In genomic region chr2:223087466-223087865, GRCh38 we compare ENCODE assay signal across 32 cellular contexts. TPM values are rescaled to one million over a fixed set of nuclear protein-coding genes. Genes with fewer than 3 reads are reported as not detected.
"Had no signal": no experiment of that assay in that cellular context is flagged by ENCODE, and none has a peak within 500 bp of the region (broad histone marks: within the 10 kb centered on the region; RNA-seq: fewer than 3 reads in every experiment).

No MANE protein-coding gene starts in this region.

- H3K36me3 ChIP-seq: neural progenitor cell, ovary, right lobe of liver, spleen, suprapubic skin, tibial artery, transverse colon, upper lobe of right lung, uterus had no signal

- H3K27me3 Mint-ChIP-seq: stimulated activated memory B cell treated with anti-CD40 and anti-IgM and Interleukin-4, amounts not matched to agents 10 μg/mL and 1 μg/mL and 100 μg/mL, for 72 hours had no signal

- H3K4me3 Mint-ChIP-seq: natural killer cell; nephron; neural progenitor cell; stimulated activated memory B cell treated with anti-CD40 and anti-IgM and Interleukin-4, amounts not matched to agents 10 μg/mL and 1 μg/mL and 100 μg/mL, for 72 hours; stimulated activated naive CD8-positive, alpha-beta T cell treated with anti-CD3 and anti-CD28 coated beads, Interleukin-15, amount 100 ng/mL, for 72 hours; type B pancreatic cell had no signal

- H3K9me3 Mint-ChIP-seq: nephron; stimulated activated memory B cell treated with anti-CD40 and anti-IgM and Interleukin-4, amounts not matched to agents 10 μg/mL and 1 μg/mL and 100 μg/mL, for 72 hours; stimulated activated naive CD8-positive, alpha-beta T cell treated with anti-CD3 and anti-CD28 coated beads, Interleukin-15, amount 100 ng/mL, for 72 hours had no signal

- ATAC-seq: natural killer cell; right cardiac atrium; right lobe of liver; stimulated activated memory B cell treated with anti-CD40 and anti-IgM and Interleukin-4, amounts not matched to agents 10 μg/mL and 1 μg/mL and 100 μg/mL, for 72 hours; stimulated activated naive CD8-positive, alpha-beta T cell treated with anti-CD3 and anti-CD28 coated beads, Interleukin-15, amount 100 ng/mL, for 72 hours; stimulated activated naive CD8-positive, alpha-beta T cell treated with anti-CD3 and anti-CD28 coated beads, Interleukin-15, Interleukin-2, amounts not matched to agents 100 U/mL and 50 U/mL, for 24 hours; upper lobe of right lung had no signal

- H2AFZ ChIP-seq: neural progenitor cell, parathyroid adenoma had no signal

- DNase-seq: natural killer cell; occipital lobe; ovary; posterior cingulate gyrus; psoas muscle; right cardiac atrium; right lobe of liver; spleen; stimulated activated CD4-positive, alpha-beta T cell treated with anti-CD3 and anti-CD28 coated beads, Interleukin-12 subunit alpha, Interleukin-12 subunit beta, amount 100 ng/mL, for 4 hours; stimulated activated CD4-positive, alpha-beta T cell treated with anti-CD3 and anti-CD28 coated beads, Interleukin-1b, Interleukin-23, amount 100 ng/mL, for 48 hours; stimulated activated CD4-positive, alpha-beta T cell treated with anti-CD3 and anti-CD28 coated beads, Interleukin-4, amount 100 ng/mL, for 1 hour; stimulated activated CD4-positive, alpha-beta T cell treated with anti-CD3 and anti-CD28 coated beads, Interleukin-4, amount 100 ng/mL, for 4 hours; stimulated activated CD8-positive, alpha-beta memory T cell treated with anti-CD3 and anti-CD28 coated beads, Interleukin-4, amount 100 ng/mL, for 48 hours; stimulated activated naive CD4-positive, alpha-beta T cell; stimulated activated naive CD8-positive, alpha-beta T cell treated with anti-CD3 and anti-CD28 coated beads, Interleukin-15, amount 100 ng/mL, for 72 hours; stimulated activated naive CD8-positive, alpha-beta T cell treated with anti-CD3 and anti-CD28 coated beads, Interleukin-15, Interleukin-2, amounts not matched to agents 100 U/mL and 50 U/mL, for 24 hours; substantia nigra; testis; tibial artery; transverse colon; upper lobe of right lung; uterus had no signal

- H3K4me2 ChIP-seq: neural progenitor cell, smooth muscle cell had no signal

- H3K27ac Mint-ChIP-seq: natural killer cell; nephron; neural progenitor cell; progenitor cell of endocrine pancreas; stimulated activated memory B cell treated with anti-CD40 and anti-IgM and Interleukin-4, amounts not matched to agents 10 μg/mL and 1 μg/mL and 100 μg/mL, for 72 hours; stimulated activated naive CD8-positive, alpha-beta T cell treated with anti-CD3 and anti-CD28 coated beads, Interleukin-15, amount 100 ng/mL, for 72 hours; type B pancreatic cell had no signal

- H3K79me2 ChIP-seq: parathyroid adenoma had no signal

- H3K4me1 ChIP-seq: neural progenitor cell, parathyroid adenoma, psoas muscle, right lobe of liver, spleen, testis, transverse colon, upper lobe of right lung, uterus had no signal

- H3K27me3 ChIP-seq: neural progenitor cell, ovary, right lobe of liver, spleen, suprapubic skin, testis, tibial artery, transverse colon, upper lobe of right lung, uterus had no signal

- H3K36me3 Mint-ChIP-seq: natural killer cell; neural progenitor cell; stimulated activated memory B cell treated with anti-CD40 and anti-IgM and Interleukin-4, amounts not matched to agents 10 μg/mL and 1 μg/mL and 100 μg/mL, for 72 hours; type B pancreatic cell had no signal

- H3K9me3 ChIP-seq: ovary, psoas muscle, right lobe of liver, spleen, suprapubic skin, testis, tibial artery, transverse colon, upper lobe of right lung, uterus had no signal

- H3K4me3 ChIP-seq: neural progenitor cell, ovary, psoas muscle, right lobe of liver, skin epidermis, smooth muscle cell, spleen, suprapubic skin, testis, tibial artery, transverse colon, upper lobe of right lung, uterus had no signal

- H3K27ac ChIP-seq: neural progenitor cell, ovary, parathyroid adenoma, psoas muscle, right lobe of liver, spleen, suprapubic skin, testis, tibial artery, transverse colon, upper lobe of right lung, uterus had no signal

- H3K9ac ChIP-seq: neural progenitor cell, parathyroid adenoma had no signal

- H3K4me1 Mint-ChIP-seq: natural killer cell; stimulated activated memory B cell treated with anti-CD40 and anti-IgM and Interleukin-4, amounts not matched to agents 10 μg/mL and 1 μg/mL and 100 μg/mL, for 72 hours; stimulated activated naive CD8-positive, alpha-beta T cell treated with anti-CD3 and anti-CD28 coated beads, Interleukin-15, amount 100 ng/mL, for 72 hours had no signal

RNA-seq across cellular contexts. Expression of gene KCNE4, which starts 35.5 kb away (rescaled TPM):
- total RNA-seq: natural killer cell had no signal
- polyA plus RNA-seq: neural cell had no signal
